ENCODE assay signal across 15 cellular contexts in genomic region chr2:129080715-129081472, GRCh38.
A peak's percentile ranks its signal among the peaks of the same experiment; 100 is the strongest.
DNase-seq lines count a peak whose midpoint lies in the region; ATAC-seq and TF ChIP-seq lines count a peak whose summit lies in the region.
"Had no signal": no experiment of that assay in that cellular context is flagged by ENCODE, and none has a peak within 500 bp of the region (broad histone marks: within the 10 kb centered on the region; RNA-seq: fewer than 3 reads in every experiment).

No MANE protein-coding gene starts in this region.

- H3K36me3 Mint-ChIP-seq in GM23338 (ENCODE audit: low read depth), result no peaks in the 10 kb centered on the region
- H3K36me3 Mint-ChIP-seq in CD8-positive, alpha-beta memory T cell, result no peaks in the 10 kb centered on the region

- TF ChIP-seq EP300 in SK-N-SH (IDR thresholded peaks at IDR 0.05; ENCODE audit: borderline replicate concordance in 1 of 2, low read depth in 1 of 2, low read length in 1 of 2), result no peak

- H3K79me2 ChIP-seq in GM23338 (replicated peaks; ENCODE audit: insufficient read depth) (no peaks in the 10 kb centered on the region), smooth muscle cell (ENCODE audit: low read depth) (no peaks in the 10 kb centered on the region), osteoblast (ENCODE audit: insufficient read depth, low read length) (no peaks in the 10 kb centered on the region), SK-N-SH (ENCODE audit: insufficient read depth) (no peaks in the 10 kb centered on the region)

- no peak overlapping the region for H3K9ac ChIP-seq in smooth muscle cell (ENCODE audit: low read depth)
- H3K9ac ChIP-seq in SK-N-SH, result no peak overlapping the region

- H3K4me2 ChIP-seq in GM23338, result no peak overlapping the region
- H3K4me2 ChIP-seq in smooth muscle cell, result peak overlapping the region; percentile 80
- H3K4me2 ChIP-seq in osteoblast (ENCODE audit: insufficient read depth, low read length), result no peak overlapping the region
- H3K4me2 ChIP-seq in SK-N-SH, result no peak overlapping the region

- H3K4me1 Mint-ChIP-seq in GM23338, result peaks cover 18% of the 10 kb centered on the region
- H3K4me1 Mint-ChIP-seq in CD8-positive, alpha-beta memory T cell, result no peaks in the 10 kb centered on the region
- H3K4me1 Mint-ChIP-seq: B cell had no signal

- H3K27ac Mint-ChIP-seq in GM23338, result no peak overlapping the region
- H3K27ac Mint-ChIP-seq in CD8-positive, alpha-beta memory T cell, result no peak overlapping the region
- H3K27ac Mint-ChIP-seq: B cell; CD4-positive, alpha-beta T cell; HFFc6 had no signal

- H3K4me1 ChIP-seq in GM23338 (ENCODE audit: insufficient read depth) (no peaks in the 10 kb centered on the region), smooth muscle cell (ENCODE audit: low read depth) (peaks cover 17% of the 10 kb centered on the region), osteoblast (ENCODE audit: insufficient read depth, low read length) (no peaks in the 10 kb centered on the region), SK-N-SH (ENCODE audit: control insufficient read depth in 1 of 2, insufficient read depth in 2 of 2, low read depth in 1 of 2, low read length in 1 of 2) (no peaks in the 10 kb centered on the region)
- no peaks in the 10 kb centered on the region for H3K4me1 ChIP-seq in CD8-positive, alpha-beta memory T cell (ENCODE audit: insufficient read depth, low read length)

- H3K9me3 Mint-ChIP-seq in GM23338, result no peaks in the 10 kb centered on the region
- H3K9me3 Mint-ChIP-seq in CD8-positive, alpha-beta memory T cell, result peaks cover 0 to 2% (median 0%) of the 10 kb centered on the region in 5 donors
- H3K9me3 Mint-ChIP-seq: CD4-positive, alpha-beta T cell had no signal

- TF ChIP-seq CTCF in GM23338 (conservative IDR thresholded peaks at IDR 0.05; ENCODE audit: low read depth in 2 of 2) (no peak), choroid plexus epithelial cell (conservative IDR thresholded peaks at IDR 0.05; ENCODE audit: low read depth, low read length) (no peak), smooth muscle cell (IDR thresholded peaks at IDR 0.05; ENCODE audit: borderline replicate concordance, insufficient read depth, poor library complexity, severe bottlenecking) (no peak), osteoblast (IDR thresholded peaks at IDR 0.05; ENCODE audit: extremely low read depth, low read depth, low read length) (no peak), SK-N-SH (IDR thresholded peaks at IDR 0.05) (no peak)

- peak; percentile 72 for ATAC-seq in GM23338
- ATAC-seq: GM12878 had no signal

- no peaks in the 10 kb centered on the region for H3F3A ChIP-seq in GM23338 (replicated peaks; ENCODE audit: low read depth)
- peaks cover 4% of the 10 kb centered on the region for H3F3A ChIP-seq in smooth muscle cell (ENCODE audit: low read depth)
- no peaks in the 10 kb centered on the region for H3F3A ChIP-seq in SK-N-SH (replicated peaks; ENCODE audit: insufficient read depth)

- H3K27me3 Mint-ChIP-seq in GM23338 (ENCODE audit: insufficient read depth, low read depth, poor library complexity), result no peaks in the 10 kb centered on the region
- no peaks in the 10 kb centered on the region for H3K27me3 Mint-ChIP-seq in CD8-positive, alpha-beta memory T cell

- no peak overlapping the region for H3K4me3 ChIP-seq in GM23338
- H3K4me3 ChIP-seq in choroid plexus epithelial cell (ENCODE audit: low read depth, low read length), result no peak overlapping the region
- no peak overlapping the region for H3K4me3 ChIP-seq in smooth muscle cell
- H3K4me3 ChIP-seq in osteoblast (ENCODE audit: insufficient read depth, low read length), result no peak overlapping the region
- no peak overlapping the region for H3K4me3 ChIP-seq in SK-N-SH (ENCODE audit: low read depth in 2 of 2, low read length in 1 of 2)
- H3K4me3 ChIP-seq in CD8-positive, alpha-beta memory T cell (ENCODE audit: low read length), result no peak overlapping the region
- H3K4me3 ChIP-seq: GM12878 had no signal

- 28% methylated on average over 7 of the region's 7 CpGs for WGBS in smooth muscle cell (ENCODE audit: low lambda C conversion rate)
- WGBS in SK-N-SH (ENCODE audit: low lambda C conversion rate), result 24% methylated on average over 7 of the region's 7 CpGs

- H4K20me1 ChIP-seq in GM23338 (replicated peaks; ENCODE audit: insufficient read depth) (no peaks in the 10 kb centered on the region), smooth muscle cell (ENCODE audit: low read depth) (no peaks in the 10 kb centered on the region), osteoblast (ENCODE audit: insufficient read depth, low read length) (no peaks in the 10 kb centered on the region), SK-N-SH (ENCODE audit: insufficient read depth) (no peaks in the 10 kb centered on the region)

- H3K27me3 ChIP-seq in GM23338 (ENCODE audit: insufficient read depth) (no peaks in the 10 kb centered on the region), smooth muscle cell (ENCODE audit: low read depth) (no peaks in the 10 kb centered on the region), osteoblast (ENCODE audit: insufficient read depth, low read length) (no peaks in the 10 kb centered on the region), SK-N-SH (ENCODE audit: insufficient read depth) (no peaks in the 10 kb centered on the region)
- no peaks in the 10 kb centered on the region for H3K27me3 ChIP-seq in CD8-positive, alpha-beta memory T cell (ENCODE audit: insufficient read depth, low read length, poor library complexity, severe bottlenecking)

- H2AFZ ChIP-seq in GM23338 (no peak overlapping the region), smooth muscle cell (ENCODE audit: low read depth) (peak overlapping the region; percentile 59), osteoblast (ENCODE audit: low read length) (no peak overlapping the region), SK-N-SH (ENCODE audit: low read depth) (no peak overlapping the region)

- DNase-seq in GM23338 (ENCODE audit: low spot score) (no peak), choroid plexus epithelial cell (ENCODE audit: low read depth) (peak; percentile 2), middle frontal gyrus (ENCODE audit: extremely low spot score, low spot score) (peak; percentile 15), smooth muscle cell (lab: John Stamatoyannopoulos, UW; ENCODE audit: unreplicated experiment) (no peak), osteoblast (ENCODE audit: insufficient read length, low spot score, missing footprints) (no peak), SK-N-SH (no peak)
- DNase-seq in CD8-positive, alpha-beta memory T cell, result no peak
- DNase-seq: ACHN; C1 segment of cervical spinal cord; CD4-positive, alpha-beta T cell; DMS79; HCEC 1CT; HFFc6 had no signal

- H3K9me2 ChIP-seq in GM23338 (ENCODE audit: insufficient read depth) (no peaks in the 10 kb centered on the region; the same call in 1 of the 2 replicates), SK-N-SH (no peaks in the 10 kb centered on the region)

- H3K27ac ChIP-seq in GM23338 (ENCODE audit: low read depth), result no peak overlapping the region
- peak overlapping the region; percentile 82 for H3K27ac ChIP-seq in smooth muscle cell (ENCODE audit: low read depth)
- no peak overlapping the region for H3K27ac ChIP-seq in osteoblast (ENCODE audit: low read depth, low read length)
- no peak overlapping the region for H3K27ac ChIP-seq in SK-N-SH (ENCODE audit: low read depth in 2 of 2, low read length in 1 of 2)
- H3K27ac ChIP-seq in CD8-positive, alpha-beta memory T cell (ENCODE audit: low read depth, low read length), result no peak overlapping the region

- H3K4me3 Mint-ChIP-seq in GM23338, result no peak overlapping the region
- no peak overlapping the region for H3K4me3 Mint-ChIP-seq in CD8-positive, alpha-beta memory T cell
- H3K4me3 Mint-ChIP-seq: B cell; CD4-positive, alpha-beta T cell; HFFc6 had no signal

- CTCF ChIA-PET in SK-N-SH (lab: Yijun Ruan, JAX), result no interaction called here
- CTCF ChIA-PET in CD8-positive, alpha-beta memory T cell (lab: Charles Lee), result no interaction called here

- TF ChIP-seq RAD21 in SK-N-SH (IDR thresholded peaks at IDR 0.05; ENCODE audit: low read length), result no peak

- H3K36me3 ChIP-seq in GM23338 (ENCODE audit: insufficient read depth) (no peaks in the 10 kb centered on the region), smooth muscle cell (ENCODE audit: low read depth) (no peaks in the 10 kb centered on the region), osteoblast (ENCODE audit: insufficient read depth, low read length) (no peaks in the 10 kb centered on the region), SK-N-SH (replicated peaks in 1 of 2; ENCODE audit: control insufficient read depth in 1 of 2, insufficient read depth in 2 of 2, low read length in 1 of 2) (no peaks in the 10 kb centered on the region)
- H3K36me3 ChIP-seq in CD8-positive, alpha-beta memory T cell (ENCODE audit: insufficient read depth, low read length), result no peaks in the 10 kb centered on the region

- POLR2A ChIA-PET in SK-N-SH (lab: Yijun Ruan, JAX), result no interaction called here
- POLR2A ChIA-PET in CD8-positive, alpha-beta memory T cell (lab: Charles Lee), result no interaction called here

- no peaks in the 10 kb centered on the region for H3K9me3 ChIP-seq in smooth muscle cell (replicated peaks; ENCODE audit: low read depth)
- H3K9me3 ChIP-seq in osteoblast (ENCODE audit: low read depth, low read length), result peaks cover 2% of the 10 kb centered on the region
- H3K9me3 ChIP-seq in SK-N-SH, result peaks cover 5% of the 10 kb centered on the region; the same call in 1 of the 2 replicates
- H3K9me3 ChIP-seq in CD8-positive, alpha-beta memory T cell (ENCODE audit: low read length), result no peaks in the 10 kb centered on the region

TF ChIP-seq in GM23338, 12 proteins besides CTCF, POLR2A, EP300 and RAD21:
- TF ChIP-seq ZNF331 (CRISPR knock-in tag; IDR thresholded peaks at IDR 0.05; ENCODE audit: low read depth), result no peak
- no peak for TF ChIP-seq STAT1 (IDR thresholded peaks at IDR 0.05; ENCODE audit: unreplicated experiment)
- no peak for TF ChIP-seq EZH2 (IDR thresholded peaks at IDR 0.05; ENCODE audit: low read depth, unreplicated experiment)
- no peak for TF ChIP-seq EZH2phosphoT487 (IDR thresholded peaks at IDR 0.05; ENCODE audit: unreplicated experiment)

TF ChIP-seq in SK-N-SH, 30 proteins besides CTCF, POLR2A, EP300 and RAD21 (continues in another document):
- TF ChIP-seq, protein P1, sequence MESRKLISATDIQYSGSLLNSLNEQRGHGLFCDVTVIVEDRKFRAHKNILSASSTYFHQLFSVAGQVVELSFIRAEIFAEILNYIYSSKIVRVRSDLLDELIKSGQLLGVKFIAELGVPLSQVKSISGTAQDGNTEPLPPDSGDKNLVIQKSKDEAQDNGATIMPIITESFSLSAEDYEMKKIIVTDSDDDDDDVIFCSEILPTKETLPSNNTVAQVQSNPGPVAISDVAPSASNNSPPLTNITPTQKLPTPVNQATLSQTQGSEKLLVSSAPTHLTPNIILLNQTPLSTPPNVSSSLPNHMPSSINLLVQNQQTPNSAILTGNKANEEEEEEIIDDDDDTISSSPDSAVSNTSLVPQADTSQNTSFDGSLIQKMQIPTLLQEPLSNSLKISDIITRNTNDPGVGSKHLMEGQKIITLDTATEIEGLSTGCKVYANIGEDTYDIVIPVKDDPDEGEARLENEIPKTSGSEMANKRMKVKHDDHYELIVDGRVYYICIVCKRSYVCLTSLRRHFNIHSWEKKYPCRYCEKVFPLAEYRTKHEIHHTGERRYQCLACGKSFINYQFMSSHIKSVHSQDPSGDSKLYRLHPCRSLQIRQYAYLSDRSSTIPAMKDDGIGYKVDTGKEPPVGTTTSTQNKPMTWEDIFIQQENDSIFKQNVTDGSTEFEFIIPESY (IDR thresholded peaks at IDR 0.05; ENCODE audit: borderline replicate concordance, low read depth), result no peak
- no peak for TF ChIP-seq EZH2phosphoT487 (IDR thresholded peaks at IDR 0.05; ENCODE audit: borderline replicate concordance, low read depth)
- no peak for TF ChIP-seq RCOR1 (IDR thresholded peaks at IDR 0.05; ENCODE audit: low read length)

Comparison
In these comparisons a context has a peak if more than half of its experiments do, and no peak if none do; other contexts are left out.
1. DNase-seq: peak in choroid plexus epithelial cell (single experiment) and middle frontal gyrus (single experiment); none in GM23338 (single experiment), smooth muscle cell (single experiment), osteoblast (single experiment), SK-N-SH (single experiment) and CD8-positive, alpha-beta memory T cell (0 of 5).